Comparison of ENCODE assay signal across 8 cellular contexts in the genomic region with DNA sequence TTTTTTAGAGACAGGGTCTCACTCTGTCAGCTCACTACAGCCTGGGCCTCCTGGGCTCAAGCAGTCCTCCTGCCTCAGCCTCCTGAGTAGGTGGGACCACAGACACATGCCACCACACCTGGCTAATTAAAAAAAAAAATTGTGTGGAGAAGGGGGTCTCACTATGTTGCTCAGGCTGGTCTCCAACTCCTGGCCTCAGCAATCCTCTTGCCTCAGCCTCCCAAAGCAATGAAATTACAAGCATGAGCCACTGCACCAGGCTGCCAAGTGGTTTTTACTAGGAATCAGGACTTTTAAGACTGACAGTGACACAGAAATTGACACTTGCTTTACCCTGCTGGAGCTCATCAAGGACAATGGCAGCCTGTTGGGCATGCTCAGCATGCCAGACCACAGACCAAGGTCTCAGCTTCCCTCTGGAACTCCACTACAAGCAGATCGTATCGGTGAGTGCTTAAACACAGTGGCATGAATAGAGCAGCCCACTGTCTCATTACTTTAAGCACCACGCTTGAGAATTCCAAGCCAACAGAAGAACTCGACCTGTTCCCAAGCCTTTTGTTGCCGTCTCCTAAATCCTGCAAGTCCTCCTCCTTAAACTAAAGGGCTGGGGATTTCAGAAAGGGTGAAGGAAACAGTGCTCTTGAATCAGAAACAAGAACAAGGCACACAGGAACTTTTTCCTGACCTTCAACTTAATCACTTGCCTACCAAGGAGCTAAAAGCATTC. TPM values are rescaled to one million over a fixed set of nuclear protein-coding genes. Genes with fewer than 3 reads are reported as not detected.
DNase-seq lines count a peak whose midpoint lies in the region; ATAC-seq and TF ChIP-seq lines count a peak whose summit lies in the region.

No MANE protein-coding gene starts in this region.

- no TSS peak for BruUV-seq in PC-3 (replicated peaks; lab: Mats Ljungman, UMichigan)

- no peaks in the 10 kb centered on the region for H4K20me1 ChIP-seq in PC-3 (ENCODE audit: low read length)
- no peaks in the 10 kb centered on the region for H4K20me1 ChIP-seq in hepatocyte (ENCODE audit: insufficient read depth, poor library complexity, severe bottlenecking)

- CTCF ChIA-PET in PC-3 (lab: Charles Lee) = interaction anchor here (0.6 to 1.4 kb wide), 15 partner anchors 12 to 1518 kb away, joined by 4 to 16 read pairs (median 8); no protein-coding TSS in a partner anchor

- H3K4me2 ChIP-seq in PC-3 (ENCODE audit: low read length) = peak overlapping the region; percentile 81
- H3K4me2 ChIP-seq in hepatocyte = peak overlapping the region; percentile 24

- H3K4me3 ChIP-seq in PC-3 (ENCODE audit: low read length) = no peak overlapping the region
- H3K4me3 ChIP-seq in hepatocyte = no peak overlapping the region
- H3K4me3 ChIP-seq in thymus (ENCODE audit: low read length) = no peak overlapping the region
- no peak overlapping the region for H3K4me3 ChIP-seq in tibial nerve

- TF ChIP-seq CTCF in PC-3 (conservative IDR thresholded peaks at IDR 0.05; ENCODE audit: low read depth, low read length) (no peak), hepatocyte (IDR thresholded peaks at IDR 0.05; ENCODE audit: poor library complexity) (no peak), tibial nerve (IDR thresholded peaks at IDR 0.05) (no peak)

- 54% methylated on average over 5 of the region's 5 CpGs for WGBS in hepatocyte (ENCODE audit: low lambda C conversion rate, missing lambda C conversion rate)
- WGBS in thymus = 82% methylated on average over 5 of the region's 5 CpGs
- WGBS in tibial nerve, 2 donors = 50 to 55% methylated on average over 5 of the region's 5 CpGs

- peak; percentile 31 for DNase-seq in activated T-cell treated with anti-CD3 and anti-CD28 coated beads, Interleukin-2, amount 50 U/mL, for 48 hours
- DNase-seq in activated T-cell treated with anti-CD3 and anti-CD28 coated beads, Interleukin-2, amount 50 U/mL, for 1 hour = no peak
- DNase-seq in PC-3 (peak; percentile 16), hepatocyte (ENCODE audit: low spot score) (no peak), posterior cingulate gyrus (no peak), tibial nerve (ENCODE audit: low spot score in 2 of 2) (no peak)

- intact Hi-C loops in PC-3 (cut with micrococcal nuclease) (loop anchor here (1.0 to 5.0 kb wide), 8 partner anchors 52 to 546 kb away; a partner anchor contains a TSS), posterior cingulate gyrus (cut with DNase I) (loop anchor here (5.0 to 10.0 kb wide), 2 partner anchors 196 to 368 kb away; a partner anchor contains a TSS)

- ATAC-seq in PC-3 (peak; percentile 8), HG02571 (IDR thresholded peaks at IDR 0.05; ENCODE audit: unreplicated experiment) (no peak)

- H3K27me3 ChIP-seq in PC-3 (ENCODE audit: low read length) = no peaks in the 10 kb centered on the region
- no peaks in the 10 kb centered on the region for H3K27me3 ChIP-seq in hepatocyte
- no peaks in the 10 kb centered on the region for H3K27me3 ChIP-seq in thymus (ENCODE audit: control insufficient read depth, insufficient read depth)
- H3K27me3 ChIP-seq in tibial nerve = no peaks in the 10 kb centered on the region

- H3K9me2 ChIP-seq in PC-3 (replicated peaks; ENCODE audit: low read length) (no peaks in the 10 kb centered on the region), hepatocyte (replicated peaks; ENCODE audit: insufficient read depth) (no peaks in the 10 kb centered on the region)

- no peak overlapping the region; the same call in none of the 2 replicates for H3K9ac ChIP-seq in PC-3 (ENCODE audit: low read length)

- no peaks in the 10 kb centered on the region for H3F3A ChIP-seq in PC-3 (ENCODE audit: low read length, unreplicated experiment)

- H2AFZ ChIP-seq in PC-3 (ENCODE audit: low read length) (peak overlapping the region; percentile 81), hepatocyte (peak overlapping the region; percentile 53)

- H3K9me3 ChIP-seq in PC-3 (ENCODE audit: low read length) (no peaks in the 10 kb centered on the region), hepatocyte (ENCODE audit: low read depth) (no peaks in the 10 kb centered on the region), thymus (ENCODE audit: control insufficient read depth) (no peaks in the 10 kb centered on the region), tibial nerve (no peaks in the 10 kb centered on the region)

- no peaks in the 10 kb centered on the region for H3K79me2 ChIP-seq in PC-3 (ENCODE audit: low read length)
- no peaks in the 10 kb centered on the region for H3K79me2 ChIP-seq in hepatocyte

- H3K27ac ChIP-seq in PC-3 (ENCODE audit: low read length) (peak overlapping the region; percentile 21), hepatocyte (peak overlapping the region; percentile 47), thymus (ENCODE audit: low read depth) (peak overlapping the region; percentile 48), tibial nerve (peak overlapping the region in 2 of 4 donors; percentile 10 to 51)

- no peaks in the 10 kb centered on the region for H3K36me3 ChIP-seq in PC-3 (ENCODE audit: low read depth, low read length)
- H3K36me3 ChIP-seq in hepatocyte (replicated peaks; ENCODE audit: insufficient read depth, low read depth) = no peaks in the 10 kb centered on the region
- H3K36me3 ChIP-seq in thymus (ENCODE audit: control insufficient read depth, insufficient read depth) = no peaks in the 10 kb centered on the region
- H3K36me3 ChIP-seq in tibial nerve = no peaks in the 10 kb centered on the region

- TF ChIP-seq EP300 in tibial nerve (IDR thresholded peaks at IDR 0.05) = no peak

- peaks cover 38% of the 10 kb centered on the region for H3K4me1 ChIP-seq in PC-3 (ENCODE audit: insufficient read depth, low read length)
- no peaks in the 10 kb centered on the region for H3K4me1 ChIP-seq in hepatocyte (ENCODE audit: insufficient read depth)
- H3K4me1 ChIP-seq in thymus (ENCODE audit: control insufficient read depth, insufficient read depth, low read length) = peaks cover 3% of the 10 kb centered on the region
- peaks cover 0 to 14% (median 0%) of the 10 kb centered on the region in 4 donors for H3K4me1 ChIP-seq in tibial nerve

- TF ChIP-seq POLR2A in tibial nerve (IDR thresholded peaks at IDR 0.05) = no peak

- POLR2A ChIA-PET in PC-3 (lab: Charles Lee; ENCODE audit: unreplicated experiment) = interaction anchor here (0.6 to 1.1 kb wide), 3 partner anchors 90 to 147 kb away, joined by 3 to 13 read pairs (median 9); no protein-coding TSS in a partner anchor

RNA-seq across cellular contexts. Expression of a gene that starts 41.4 kb away (rescaled TPM):
- total RNA-seq in PC-3 (2014; rRNA removed) (0.29 and 0.47 TPM in 2 replicates), hepatocyte (not detected in 2 replicates), tibial nerve (1 to 10 TPM in 1 of 4 donors, under 1 TPM in 3; 0.22 to 1.7 (median 0.69) TPM)
- polyA plus RNA-seq in hepatocyte (0.39 TPM in 1 of 2 replicates, not detected in the other), thymus (0.78 TPM)

Comparison
In these comparisons a context has a peak if more than half of its experiments do, and no peak if none do; other contexts are left out.
1. DNase-seq: peak in activated T-cell treated with anti-CD3 and anti-CD28 coated beads, Interleukin-2, amount 50 U/mL, for 48 hours (2 of 2) and PC-3 (single experiment); none in activated T-cell treated with anti-CD3 and anti-CD28 coated beads, Interleukin-2, amount 50 U/mL, for 1 hour (single experiment), hepatocyte (single experiment), posterior cingulate gyrus (0 of 10) and tibial nerve (0 of 2).